ENCODE assay signal across 11 cellular contexts in genomic region chr3:10417849-10418248, GRCh38.
DNase-seq lines count a peak whose midpoint lies in the region; ATAC-seq and TF ChIP-seq lines count a peak whose summit lies in the region.
"Had no signal": no experiment of that assay in that cellular context is flagged by ENCODE, and none has a peak within 500 bp of the region (broad histone marks: within the 10 kb centered on the region; RNA-seq: fewer than 3 reads in every experiment).

No MANE protein-coding gene starts in this region.

- DNase-seq in AG10803 (ENCODE audit: low read depth) (peak; percentile 8), H4 (ENCODE audit: low spot score) (peak; percentile 24), RPMI7951 (ENCODE audit: low read depth) (peak; percentile 40), foreskin melanocyte (peak; percentile 24), amniotic stem cell (lab: John Stamatoyannopoulos, UW) (no peak), NCI-H345 (lab: John Stamatoyannopoulos, UW) (no peak)
- DNase-seq in activated CD4-positive, alpha-beta memory T cell treated with anti-CD3 and anti-CD28 coated beads for 36 hours: no peak
- DNase-seq: glutamatergic neuron, NCI-H774 had no signal

- peaks cover 8% of the 10 kb centered on the region for H3K4me1 Mint-ChIP-seq in activated CD4-positive, alpha-beta memory T cell treated with anti-CD3 and anti-CD28 coated beads for 36 hours (ENCODE audit: low read depth)

- H3K4me3 ChIP-seq in AG10803 (ENCODE audit: low read length): no peak overlapping the region
- H3K4me3 ChIP-seq: vagina had no signal

- H3K27ac Mint-ChIP-seq in activated CD4-positive, alpha-beta memory T cell treated with anti-CD3 and anti-CD28 coated beads for 36 hours: no peak overlapping the region

- CTCF ChIA-PET in activated CD4-positive, alpha-beta memory T cell treated with anti-CD3 and anti-CD28 coated beads for 36 hours (lab: Charles Lee): interaction anchor here (0.5 to 1.8 kb wide), 5 partner anchors 9 to 322 kb away, joined by 3 to 21 read pairs (median 4); no protein-coding TSS in a partner anchor

- no peaks in the 10 kb centered on the region for H3K27me3 Mint-ChIP-seq in activated CD4-positive, alpha-beta memory T cell treated with anti-CD3 and anti-CD28 coated beads for 36 hours

- POLR2A ChIA-PET in activated CD4-positive, alpha-beta memory T cell treated with anti-CD3 and anti-CD28 coated beads for 36 hours (lab: Charles Lee): no interaction called here

- TF ChIP-seq CTCF in AG10803 (conservative IDR thresholded peaks at IDR 0.05; ENCODE audit: low read length): peak; percentile 44

- no peak for TF ChIP-seq POLR2A in GM18505 (IDR thresholded peaks at IDR 0.05; ENCODE audit: borderline replicate concordance, extremely low read depth, insufficient read depth, insufficient read length)

- H3K36me3 Mint-ChIP-seq in activated CD4-positive, alpha-beta memory T cell treated with anti-CD3 and anti-CD28 coated beads for 36 hours: no peaks in the 10 kb centered on the region

- no peaks in the 10 kb centered on the region for H3K9me3 Mint-ChIP-seq in activated CD4-positive, alpha-beta memory T cell treated with anti-CD3 and anti-CD28 coated beads for 36 hours

- intact Hi-C loops in activated CD4-positive, alpha-beta memory T cell treated with anti-CD3 and anti-CD28 coated beads for 36 hours (cut with micrococcal nuclease): loop anchor here (1.0 kb wide), 1 partner anchor 321 kb away; no protein-coding TSS in a partner anchor

- ATAC-seq in GM18505 (IDR thresholded peaks at IDR 0.05; ENCODE audit: unreplicated experiment): no peak

- no peak overlapping the region for H3K4me3 Mint-ChIP-seq in activated CD4-positive, alpha-beta memory T cell treated with anti-CD3 and anti-CD28 coated beads for 36 hours

Comparison
In these comparisons a context has a peak if more than half of its experiments do, and no peak if none do; other contexts are left out.
1. DNase-seq: peak in AG10803 (single experiment), H4 (single experiment), RPMI7951 (single experiment) and foreskin melanocyte (single experiment); none in amniotic stem cell (single experiment), NCI-H345 (single experiment) and activated CD4-positive, alpha-beta memory T cell treated with anti-CD3 and anti-CD28 coated beads for 36 hours (single experiment).